Comparison of ENCODE assay signal across 1 cellular context in genomic region chr5:157877821-157878220, GRCh38.
TF ChIP-seq lines count a peak whose summit lies in the region.

No MANE protein-coding gene starts in this region.

TF ChIP-seq in K562, 482 proteins besides CTCF, POLR2A, EP300 and RAD21 (continued from another document):
- TF ChIP-seq FOXK2 (conservative IDR thresholded peaks at IDR 0.05 in 1 of 2, IDR thresholded peaks at IDR 0.05 in 1 of 2; ENCODE audit: low read depth in 2 of 2) (no peak), ID3 (CRISPR knock-in tag; IDR thresholded peaks at IDR 0.05) (no peak), ID3 (tag; IDR thresholded peaks at IDR 0.05) (no peak), ESRRB (CRISPR knock-in tag; IDR thresholded peaks at IDR 0.05; ENCODE audit: borderline replicate concordance) (no peak), ZNF780A (CRISPR knock-in tag; IDR thresholded peaks at IDR 0.05) (no peak), TBL1XR1 (IDR thresholded peaks at IDR 0.05; ENCODE audit: low read length in 2 of 2) (no peak), ZNF384 (IDR thresholded peaks at IDR 0.05; ENCODE audit: low read depth, low read length) (peak; percentile 52; the same call in 1 of the 2 replicates), ZFX (CRISPR knock-in tag; IDR thresholded peaks at IDR 0.05) (no peak), ZNF785 (CRISPR knock-in tag; IDR thresholded peaks at IDR 0.05) (no peak), CBX5 (IDR thresholded peaks at IDR 0.05; ENCODE audit: borderline replicate concordance, low read depth) (no peak), TRIM24 (IDR thresholded peaks at IDR 0.05) (peak; percentile 77 to 84; a peak in 3 of 4 replicates), CSDE1 (IDR thresholded peaks at IDR 0.05) (no peak), PHF21A (IDR thresholded peaks at IDR 0.05; ENCODE audit: borderline replicate concordance, low read depth) (no peak), SIX5 (IDR thresholded peaks at IDR 0.05; ENCODE audit: borderline replicate concordance in 1 of 2, insufficient read depth in 1 of 2, low read depth in 1 of 2, low read length in 2 of 2) (no peak), XRCC3 (IDR thresholded peaks at IDR 0.05) (no peak), MTF1 (CRISPR knock-in tag; IDR thresholded peaks at IDR 0.05; ENCODE audit: borderline replicate concordance) (no peak), TCF7 (IDR thresholded peaks at IDR 0.05; ENCODE audit: borderline replicate concordance) (no peak), FOXJ2 (tag; IDR thresholded peaks at IDR 0.05) (peak; percentile 42; the same call in 1 of the 2 replicates), GMEB1 (CRISPR knock-in tag; IDR thresholded peaks at IDR 0.05) (no peak), POLR3A (IDR thresholded peaks at IDR 0.05; ENCODE audit: borderline replicate concordance, extremely low read depth, insufficient read depth, insufficient read length) (no peak), CHD1 (IDR thresholded peaks at IDR 0.05; ENCODE audit: low read length) (no peak), ASH1L (IDR thresholded peaks at IDR 0.05; ENCODE audit: borderline replicate concordance, low read depth, partially characterized antibody) (no peak), ZNF232 (CRISPR knock-in tag; IDR thresholded peaks at IDR 0.05) (no peak), SRSF9 (IDR thresholded peaks at IDR 0.05; ENCODE audit: borderline replicate concordance, low read depth, low read length) (no peak), HNRNPH1 (optimal IDR thresholded peaks at IDR 0.05; ENCODE audit: low read depth, low read length) (no peak), CBFB (CRISPR knock-in tag; IDR thresholded peaks at IDR 0.05) (no peak), BRD9 (IDR thresholded peaks at IDR 0.05; ENCODE audit: low read depth, partially characterized antibody) (no peak), ZBTB2 (IDR thresholded peaks at IDR 0.05) (no peak), RBM22 (IDR thresholded peaks at IDR 0.05; ENCODE audit: low read depth, low read length, poor library complexity, severe bottlenecking) (no peak), POLR3G (IDR thresholded peaks at IDR 0.05; ENCODE audit: extremely low read depth, insufficient read length, insufficient replicate concordance) (no peak), GTF2B (IDR thresholded peaks at IDR 0.05; ENCODE audit: extremely low read depth, insufficient read length) (no peak), ZEB2 (IDR thresholded peaks at IDR 0.05) (no peak), ZC3H4 (CRISPR knock-in tag; IDR thresholded peaks at IDR 0.05; ENCODE audit: borderline replicate concordance) (no peak), GATAD2B (IDR thresholded peaks at IDR 0.05; ENCODE audit: borderline replicate concordance) (no peak), E2F3 (CRISPR knock-in tag; IDR thresholded peaks at IDR 0.05) (no peak)
